ENCODE assay signal across 8 cellular contexts in genomic region chr10:95561200-95562177, GRCh38. TPM values are rescaled to one million over a fixed set of nuclear protein-coding genes. Genes with fewer than 3 reads are reported as not detected.
A peak's percentile ranks its signal among the peaks of the same experiment; 100 is the strongest.
DNase-seq lines count a peak whose midpoint lies in the region; ATAC-seq and TF ChIP-seq lines count a peak whose summit lies in the region.

TSS of gene SORBS1 (minus strand) at chr10:95561371. CDS start at chr10:95441135, 120,236 bp downstream.

- DNase-seq in ELF-1 (ENCODE audit: low read depth, low spot score) = peak; percentile 98
- peak; percentile 94 to 96 for DNase-seq in HAP-1 (ENCODE audit: low spot score in 2 of 2)
- peak; percentile 96 for DNase-seq in MG63
- DNase-seq in SHP77 (lab: John Stamatoyannopoulos, UW) = peak; percentile 91 to 95
- DNase-seq in activated gamma-delta T cell (lab: John Stamatoyannopoulos, UW) = peak; percentile 89
- peak; percentile 79 for DNase-seq in fibroblast of the conjunctiva (ENCODE audit: low read depth)
- DNase-seq in nephron progenitor cell = peak; percentile 97
- DNase-seq in stimulated activated naive CD8-positive, alpha-beta T cell treated with anti-CD3 and anti-CD28 coated beads, Interleukin-15, Interleukin-2, amounts not matched to agents 100 U/mL and 50 U/mL, for 24 hours = peak; percentile 86

- H3K27ac Mint-ChIP-seq in nephron progenitor cell = no peak within 1 kb of the TSS

- peaks cover 85% of the 10 kb centered on the region for H3K4me1 Mint-ChIP-seq in nephron progenitor cell

- in situ Hi-C loops in HAP-1 (cut with MboI; ENCODE audit: low sequenced_read_pairs) = no loop called here

- peak; percentile 99 for ATAC-seq in stimulated activated naive CD8-positive, alpha-beta T cell treated with anti-CD3 and anti-CD28 coated beads, Interleukin-15, Interleukin-2, amounts not matched to agents 100 U/mL and 50 U/mL, for 24 hours

- no peak for TF ChIP-seq CTCF in nephron progenitor cell (IDR thresholded peaks at IDR 0.05)

- H3K27me3 Mint-ChIP-seq in nephron progenitor cell (ENCODE audit: low read depth, poor library complexity) = peaks cover 23% of the 10 kb centered on the region

- no peaks in the 10 kb centered on the region for H3K36me3 Mint-ChIP-seq in nephron progenitor cell (ENCODE audit: low read depth)

- peak within 1 kb of the TSS; percentile 57 for H3K4me3 ChIP-seq in HAP-1
- peak within 1 kb of the TSS; percentile 61 for H3K4me3 ChIP-seq in MG63

- no peaks in the 10 kb centered on the region for H3K4me1 ChIP-seq in HAP-1

- H3K36me3 ChIP-seq in HAP-1 (replicated peaks) = no peaks in the 10 kb centered on the region
- H3K36me3 ChIP-seq in MG63 = no peaks in the 10 kb centered on the region

- peak within 1 kb of the TSS; percentile 95 for H3K4me3 Mint-ChIP-seq in nephron progenitor cell

- H3K27me3 ChIP-seq in HAP-1 (ENCODE audit: low read depth) (no peaks in the 10 kb centered on the region), MG63 (0 out of 2 replicates have a peak, but pooled peaks cover 10% of the 10 kb centered on the region)

- H3K9me3 Mint-ChIP-seq in nephron progenitor cell = no peaks in the 10 kb centered on the region

- no peaks in the 10 kb centered on the region for H3K9me3 ChIP-seq in HAP-1
- no peaks in the 10 kb centered on the region for H3K9me3 ChIP-seq in MG63

RNA-seq across cellular contexts. Expression of gene SORBS1, which starts in this region (rescaled TPM):
- 0.03 TPM in 1 of 2 replicates, not detected in the other for total RNA-seq in MG63 (2014; rRNA removed; shearing (Covaris generic); ENCODE audit: low replicate concordance)

Comparison
In these comparisons a context has a peak if more than half of its experiments do, and no peak if none do; other contexts are left out.
1. Peak in every context shown above with its lines: DNase-seq, ATAC-seq and H3K4me3 ChIP-seq.
2. Peak in DNase-seq and H3K4me3 ChIP-seq in MG63; RNA of the gene not detected or under 1 TPM.